In the genomic region with DNA sequence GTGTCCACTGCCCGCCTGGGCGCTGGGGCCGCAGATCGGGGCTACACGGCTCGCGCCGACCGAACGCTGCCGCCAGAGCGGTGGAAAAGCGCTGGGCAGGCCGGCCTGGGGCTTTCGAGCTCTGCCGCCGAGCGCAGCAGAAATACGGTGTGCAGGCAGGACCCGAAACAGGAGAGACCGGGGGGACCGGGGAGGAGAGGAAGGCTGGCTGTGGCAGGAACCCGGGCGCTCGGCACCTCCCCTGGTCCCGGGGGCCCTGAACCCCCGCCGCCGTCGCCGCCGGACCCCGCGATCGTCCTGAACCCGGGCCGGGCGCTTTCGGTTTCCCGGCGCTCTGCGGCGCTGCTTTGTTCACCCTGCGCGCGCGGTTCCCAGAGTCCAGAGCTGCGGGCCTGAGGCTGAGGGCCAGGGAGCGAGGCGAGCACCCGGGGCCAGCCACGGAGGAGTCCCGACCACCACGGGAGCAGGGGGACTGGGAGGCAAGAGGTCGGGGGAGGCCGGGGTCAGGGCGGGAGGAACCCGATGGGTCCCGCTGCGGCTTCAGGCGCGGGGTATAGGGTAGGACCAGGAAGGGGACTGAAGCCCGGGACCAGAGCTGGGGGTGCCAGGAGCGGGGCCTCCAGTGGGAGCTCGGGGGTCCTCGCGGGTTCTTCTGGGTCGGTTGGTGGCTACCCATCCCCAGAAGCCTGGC, we compare ENCODE assay signal across 10 cellular contexts. TPM values are rescaled to one million over a fixed set of nuclear protein-coding genes. Genes with fewer than 3 reads are reported as not detected.
DNase-seq lines count a peak whose midpoint lies in the region; TF ChIP-seq lines count a peak whose summit lies in the region.
"Had no signal": no experiment of that assay in that cellular context is flagged by ENCODE, and none has a peak within 500 bp of the region (broad histone marks: within the 10 kb centered on the region; RNA-seq: fewer than 3 reads in every experiment).

No MANE protein-coding gene starts in this region.

- WGBS in trophoblast cell (ENCODE audit: extremely low coverage, insufficient coverage, insufficient read length), result no CpG with 5 or more reads among the region's 68 CpGs

- no peak overlapping the region for H4K12ac ChIP-seq in trophoblast cell (ENCODE audit: low read depth, low read length)

- H2AFZ ChIP-seq in trophoblast cell (ENCODE audit: insufficient read depth, low read length, poor library complexity), result peak overlapping the region; percentile 57

- no peak overlapping the region for H3K4ac ChIP-seq in trophoblast cell (ENCODE audit: low read depth, low read length)

- no peaks in the 10 kb centered on the region for H3K79me2 ChIP-seq in trophoblast cell (ENCODE audit: control insufficient read depth, insufficient read depth, low read length, poor library complexity)

- no peak overlapping the region for H4K91ac ChIP-seq in trophoblast cell (ENCODE audit: low read depth, low read length)

- H3K14ac ChIP-seq in trophoblast cell (ENCODE audit: low read length), result no peak overlapping the region

- H3K23ac ChIP-seq in trophoblast cell (ENCODE audit: low read length), result no peak overlapping the region

- H3K79me1 ChIP-seq in trophoblast cell (ENCODE audit: low read length), result no peaks in the 10 kb centered on the region

- H3K27me3 ChIP-seq in BLaER1 (peaks cover 33% of the 10 kb centered on the region), WERI-Rb-1 (ENCODE audit: insufficient read depth, low read depth, severe bottlenecking) (peaks cover 5% of the 10 kb centered on the region), trophoblast cell (ENCODE audit: insufficient read depth, low read length) (peaks cover 49% of the 10 kb centered on the region)

- CTCF ChIA-PET in GM10248 (lab: Yijun Ruan, JAX), result no interaction called here

- no peak overlapping the region for H2AK5ac ChIP-seq in trophoblast cell (ENCODE audit: low read length)

- H2BK120ac ChIP-seq in trophoblast cell (ENCODE audit: insufficient read depth, low read length, poor library complexity), result no peak overlapping the region

- no peak overlapping the region for H4K8ac ChIP-seq in trophoblast cell (ENCODE audit: low read depth, low read length)

- peak overlapping the region; percentile 80 for H3K9ac ChIP-seq in BLaER1
- H3K9ac ChIP-seq in trophoblast cell (ENCODE audit: low read length), result no peak overlapping the region

- peak overlapping the region; percentile 71 for H3K4me3 ChIP-seq in BLaER1
- H3K4me3 ChIP-seq in WERI-Rb-1 (ENCODE audit: low read depth, low read length), result peak overlapping the region; percentile 43
- peak overlapping the region; percentile 65 for H3K4me3 ChIP-seq in trophoblast cell (ENCODE audit: low read depth, low read length)

- intact Hi-C loops in cardiac septum (cut with DNase I), result no loop called here

- POLR2A ChIA-PET in GM10248 (lab: Yijun Ruan, JAX), result no interaction called here

- TF ChIP-seq CTCF in WERI-Rb-1 (IDR thresholded peaks at IDR 0.05; ENCODE audit: low read depth, low read length) (no peak), GM10248 (IDR thresholded peaks at IDR 0.05; ENCODE audit: control extremely low read depth, extremely low read depth, low read depth, missing control alignments) (no peak)

- no peak overlapping the region for H2BK5ac ChIP-seq in trophoblast cell (ENCODE audit: low read depth, low read length, poor library complexity)

- peaks cover 36% of the 10 kb centered on the region for H3K36me3 ChIP-seq in BLaER1
- H3K36me3 ChIP-seq in WERI-Rb-1, result no peaks in the 10 kb centered on the region
- H3K36me3 ChIP-seq in trophoblast cell (ENCODE audit: control insufficient read depth in 1 of 2, insufficient read depth in 2 of 2, low read length in 2 of 2), result peaks cover 2% of the 10 kb centered on the region in 2 experiments

- DNase-seq in WERI-Rb-1, result peak; percentile 20
- peak; percentile 61 for DNase-seq in cardiac septum (ENCODE audit: low spot score)
- peak in 1 of 2 donors; percentile 57 for DNase-seq in trophoblast cell
- no peak for DNase-seq in HCEC 1CT
- no peak for DNase-seq in COLO829 (ENCODE audit: low spot score)
- no peak for DNase-seq in COLO668 (lab: John Stamatoyannopoulos, UW; ENCODE audit: unreplicated experiment)
- DNase-seq in GM10248 (ENCODE audit: extremely low spot score), result no peak

- H3K4me1 ChIP-seq in BLaER1 (peaks cover 34% of the 10 kb centered on the region), trophoblast cell (ENCODE audit: control insufficient read depth in 1 of 2, insufficient read depth in 2 of 2, low read length in 2 of 2) (peaks cover 3 to 14% of the 10 kb centered on the region in 2 experiments)

- H3K4me2 ChIP-seq in BLaER1 (peak overlapping the region; percentile 77), trophoblast cell (ENCODE audit: low read length) (peak overlapping the region; percentile 86)

- no peak overlapping the region for H2BK12ac ChIP-seq in trophoblast cell (ENCODE audit: low read length)

- no peak overlapping the region for H3K18ac ChIP-seq in trophoblast cell (ENCODE audit: low read length)

- no peaks in the 10 kb centered on the region for H3K9me3 ChIP-seq in BLaER1
- H3K9me3 ChIP-seq in WERI-Rb-1 (ENCODE audit: severe bottlenecking), result peaks cover 3% of the 10 kb centered on the region
- H3K9me3 ChIP-seq in trophoblast cell (ENCODE audit: insufficient read depth, low read depth, low read length), result peaks cover 3% of the 10 kb centered on the region

- H3K27ac ChIP-seq in BLaER1, result peak overlapping the region; percentile 82
- no peak overlapping the region for H3K27ac ChIP-seq in WERI-Rb-1
- no peak overlapping the region for H3K27ac ChIP-seq in trophoblast cell (ENCODE audit: low read depth, low read length)

- H4K20me1 ChIP-seq in BLaER1, result peaks cover 47% of the 10 kb centered on the region

RNA-seq across cellular contexts. Expression of a gene that starts 12.0 kb away (rescaled TPM):
- total RNA-seq in cardiac septum, result 3.2 TPM
- 10.2 and 10.7 TPM in 2 replicates for polyA plus RNA-seq in trophoblast cell (2013)
- total RNA-seq: activated naive CD4-positive, alpha-beta T cell treated with anti-CD3 and anti-CD28 coated beads, Interleukin-2, amount 50 U/mL, for 72 hours; G401 had no signal

Comparison
In these comparisons a context has a peak if more than half of its experiments do, and no peak if none do; other contexts are left out.
1. DNase-seq: peak in WERI-Rb-1 (single experiment) and cardiac septum (single experiment); none in HCEC 1CT (single experiment), COLO829 (single experiment), COLO668 (single experiment) and GM10248 (single experiment).
2. Peak in every context shown above with its lines, with median percentiles within 50 percentile points of each other: H3K4me3 ChIP-seq.